ENCODE assay signal across 14 cellular contexts in genomic region chr7:44032031-44032430, GRCh38. TPM values are rescaled to one million over a fixed set of nuclear protein-coding genes. Genes with fewer than 3 reads are reported as not detected.
"Had no signal": no experiment of that assay in that cellular context is flagged by ENCODE, and none has a peak within 500 bp of the region (broad histone marks: within the 10 kb centered on the region; RNA-seq: fewer than 3 reads in every experiment).

No MANE protein-coding gene starts in this region.

RNA-seq across cellular contexts. Expression of gene PGAM2, which starts 33.3 kb away (rescaled TPM):
- total RNA-seq: activated CD8-positive, alpha-beta memory T cell treated with anti-CD3 and anti-CD28 coated beads for 36 hours had no signal

RNA-seq across cellular contexts. Expression of gene SPDYE1, which starts 34.3 kb away (rescaled TPM):
- total RNA-seq: activated B cell treated with CpG ODN at 0.5 μM for 24 hours; activated CD4-positive, alpha-beta memory T cell treated with anti-CD3 and anti-CD28 coated beads for 36 hours; activated CD4-positive, alpha-beta T cell treated with anti-CD3 and anti-CD28 coated beads, Interleukin-2, amount 10 ng/mL, durations not matched to agents 24 days and 14 days; activated CD8-positive, alpha-beta memory T cell treated with anti-CD3 and anti-CD28 coated beads for 36 hours; activated CD8-positive, alpha-beta T cell treated with anti-CD3 and anti-CD28 coated beads for 36 hours; activated naive CD4-positive, alpha-beta T cell treated with anti-CD3 and anti-CD28 coated beads for 36 hours; activated naive CD4-positive, alpha-beta T cell treated with anti-CD3 and anti-CD28 coated beads, Interleukin-2, amount 50 U/mL, for 72 hours; activated naive CD8-positive, alpha-beta T cell treated with anti-CD3 and anti-CD28 coated beads for 36 hours; activated T-helper 2 cell treated with anti-CD3 and anti-CD28 coated beads, Interferon-gamma antibody, Interleukin-2, Interleukin-4, amounts not matched to agents 10 μg/mL and 5 μg/mL and 100 μg/mL, durations not matched to agents 14 hours and 24 hours and 36 hours; aorta; astrocyte; body of pancreas; breast epithelium had no signal
- polyA plus RNA-seq: adrenal gland had no signal
